11 cellular contexts compared by ENCODE assay signal in genomic region chr22:24601217-24602104, GRCh38. TPM values are rescaled to one million over a fixed set of nuclear protein-coding genes. Genes with fewer than 3 reads are reported as not detected.
DNase-seq lines count a peak whose midpoint lies in the region; ATAC-seq and TF ChIP-seq lines count a peak whose summit lies in the region.
"Had no signal": no experiment of that assay in that cellular context is flagged by ENCODE, and none has a peak within 500 bp of the region (broad histone marks: within the 10 kb centered on the region; RNA-seq: fewer than 3 reads in every experiment).

No MANE protein-coding gene starts in this region.

- H3K79me2 ChIP-seq in KMS-11 (ENCODE audit: insufficient read depth, low read depth), result peaks cover 4% of the 10 kb centered on the region; the same call in 1 of the 2 replicates

- CTCF ChIA-PET in Calu3 (lab: Charles Lee), result no interaction called here

- H4K20me1 ChIP-seq in KMS-11 (ENCODE audit: insufficient read depth), result no peaks in the 10 kb centered on the region

- H3K4me3 ChIP-seq in KMS-11 (IDR thresholded peaks at IDR 0.05; ENCODE audit: insufficient read depth, low read depth, low read length) (no peak overlapping the region), mucosa of rectum (ENCODE audit: low read length in 2 of 2) (no peak overlapping the region)
- H3K4me3 ChIP-seq: SJSA1 had no signal

- H3K36me3 ChIP-seq in KMS-11 (ENCODE audit: insufficient read depth), result no peaks in the 10 kb centered on the region
- H3K36me3 ChIP-seq in mucosa of rectum (ENCODE audit: control insufficient read depth in 2 of 2, insufficient read depth in 2 of 2, low read length in 2 of 2), result no peaks in the 10 kb centered on the region
- H3K36me3 ChIP-seq: SJSA1 had no signal

- DNase-seq in Calu3, result peak; percentile 88
- DNase-seq in activated T-helper 2 cell treated with anti-CD3 and anti-CD28 coated beads, Interferon-gamma antibody, Interleukin-2, Interleukin-4, amounts not matched to agents 10 μg/mL and 5 μg/mL and 100 μg/mL, durations not matched to agents 14 hours and 24 hours and 36 hours (ENCODE audit: low spot score), result no peak
- no peak for DNase-seq in NCI-H446 treated with DMSO at 0.1 percent for 48 hours (lab: John Stamatoyannopoulos, UW)
- DNase-seq in DMS53 treated with DMSO at 0.1 percent for 48 hours (lab: John Stamatoyannopoulos, UW; ENCODE audit: unreplicated experiment), result no peak
- DNase-seq: NCI-H1092 had no signal

- BruUV-seq in Calu3 (replicated peaks; lab: Mats Ljungman, UMichigan), result no TSS peak

- no peaks in the 10 kb centered on the region for H3K9me3 ChIP-seq in mucosa of rectum (ENCODE audit: control insufficient read depth in 2 of 2, low read length in 2 of 2)
- H3K9me3 ChIP-seq: SJSA1 had no signal

- H3K4me3 Mint-ChIP-seq in Calu3 (ENCODE audit: low read depth, unreplicated experiment), result peak overlapping the region; percentile 26
- no peak overlapping the region for H3K4me3 Mint-ChIP-seq in activated T-helper 2 cell treated with anti-CD3 and anti-CD28 coated beads, Interferon-gamma antibody, Interleukin-2, Interleukin-4, amounts not matched to agents 10 μg/mL and 5 μg/mL and 100 μg/mL, durations not matched to agents 14 hours and 24 hours and 36 hours (ENCODE audit: low read depth)
- H3K4me3 Mint-ChIP-seq: activated T-cell treated with anti-CD3 and anti-CD28 coated beads, Interleukin-2, amount 50 U/mL, for 72 hours had no signal

- peak overlapping the region; percentile 45; the same call in 1 of the 2 replicates for H3K4me2 ChIP-seq in KMS-11

- H3K4me1 ChIP-seq in KMS-11 (ENCODE audit: low read depth, poor library complexity, severe bottlenecking) (peaks cover 59% of the 10 kb centered on the region), mucosa of rectum (ENCODE audit: control insufficient read depth in 2 of 2, insufficient read depth in 2 of 2, low read length in 2 of 2) (peaks cover 15 to 16% of the 10 kb centered on the region in 2 donors)
- H3K4me1 ChIP-seq: SJSA1 had no signal

- peaks cover 46% of the 10 kb centered on the region for H3K4me1 Mint-ChIP-seq in Calu3 (ENCODE audit: low read depth, unreplicated experiment)
- peaks cover 31% of the 10 kb centered on the region for H3K4me1 Mint-ChIP-seq in activated T-helper 2 cell treated with anti-CD3 and anti-CD28 coated beads, Interferon-gamma antibody, Interleukin-2, Interleukin-4, amounts not matched to agents 10 μg/mL and 5 μg/mL and 100 μg/mL, durations not matched to agents 14 hours and 24 hours and 36 hours (ENCODE audit: low read depth)

- no peaks in the 10 kb centered on the region for H3K27me3 Mint-ChIP-seq in Calu3 (ENCODE audit: unreplicated experiment)
- H3K27me3 Mint-ChIP-seq in activated T-helper 2 cell treated with anti-CD3 and anti-CD28 coated beads, Interferon-gamma antibody, Interleukin-2, Interleukin-4, amounts not matched to agents 10 μg/mL and 5 μg/mL and 100 μg/mL, durations not matched to agents 14 hours and 24 hours and 36 hours (ENCODE audit: low read depth), result no peaks in the 10 kb centered on the region

- peak overlapping the region; percentile 56 for H3K27ac Mint-ChIP-seq in Calu3 (ENCODE audit: unreplicated experiment)
- H3K27ac Mint-ChIP-seq in activated T-helper 2 cell treated with anti-CD3 and anti-CD28 coated beads, Interferon-gamma antibody, Interleukin-2, Interleukin-4, amounts not matched to agents 10 μg/mL and 5 μg/mL and 100 μg/mL, durations not matched to agents 14 hours and 24 hours and 36 hours, result peak overlapping the region; percentile 70
- H3K27ac Mint-ChIP-seq: activated T-cell treated with anti-CD3 and anti-CD28 coated beads, Interleukin-2, amount 50 U/mL, for 72 hours had no signal

- no peak overlapping the region; the same call in 1 of the 2 replicates for H2AFZ ChIP-seq in KMS-11 (ENCODE audit: low read depth)

- ATAC-seq in GM21786 (IDR thresholded peaks at IDR 0.05; ENCODE audit: unreplicated experiment) (no peak), HG03159 (IDR thresholded peaks at IDR 0.05; ENCODE audit: unreplicated experiment) (no peak)
- ATAC-seq: activated T-cell treated with anti-CD3 and anti-CD28 coated beads, Interleukin-2, amount 50 U/mL, for 72 hours had no signal

- TF ChIP-seq CTCF in Calu3 (IDR thresholded peaks at IDR 0.05; ENCODE audit: unreplicated experiment) (no peak), KMS-11 (conservative IDR thresholded peaks at IDR 0.05; ENCODE audit: low read depth, low read length) (no peak)

- peaks cover 14% of the 10 kb centered on the region for H3K36me3 Mint-ChIP-seq in Calu3 (ENCODE audit: insufficient read depth, unreplicated experiment)
- no peaks in the 10 kb centered on the region for H3K36me3 Mint-ChIP-seq in activated T-helper 2 cell treated with anti-CD3 and anti-CD28 coated beads, Interferon-gamma antibody, Interleukin-2, Interleukin-4, amounts not matched to agents 10 μg/mL and 5 μg/mL and 100 μg/mL, durations not matched to agents 14 hours and 24 hours and 36 hours (ENCODE audit: low read depth)

- no peaks in the 10 kb centered on the region for H3K27me3 ChIP-seq in KMS-11 (ENCODE audit: insufficient read depth, low read depth)
- no peaks in the 10 kb centered on the region for H3K27me3 ChIP-seq in mucosa of rectum (ENCODE audit: control insufficient read depth in 2 of 2, insufficient read depth in 2 of 2, low read length in 2 of 2)
- H3K27me3 ChIP-seq: SJSA1 had no signal

- no peak overlapping the region for H3K9ac ChIP-seq in KMS-11
- peak overlapping the region in 1 of 2 donors; percentile 44 for H3K9ac ChIP-seq in mucosa of rectum (ENCODE audit: low read depth in 1 of 2, low read length in 2 of 2)

- intact Hi-C loops in Calu3 (cut with micrococcal nuclease; ENCODE audit: unreplicated experiment), result no loop called here
- intact Hi-C loops in activated T-helper 2 cell treated with anti-CD3 and anti-CD28 coated beads, Interferon-gamma antibody, Interleukin-2, Interleukin-4, amounts not matched to agents 10 μg/mL and 5 μg/mL and 100 μg/mL, durations not matched to agents 14 hours and 24 hours and 36 hours (cut with micrococcal nuclease), result loop anchor here (5.0 kb wide), 1 partner anchor 44 kb away; the partner anchor contains the start of genes GUCD1 and SNRPD3

- H3K27ac ChIP-seq in KMS-11 (no peak overlapping the region; the same call in 1 of the 2 replicates), mucosa of rectum (ENCODE audit: low read depth in 2 of 2, low read length in 2 of 2) (peak overlapping the region; percentile 67 to 80)
- H3K27ac ChIP-seq: SJSA1 had no signal

- no peaks in the 10 kb centered on the region for H3K9me3 Mint-ChIP-seq in Calu3 (ENCODE audit: low read depth, unreplicated experiment)
- no peaks in the 10 kb centered on the region for H3K9me3 Mint-ChIP-seq in activated T-helper 2 cell treated with anti-CD3 and anti-CD28 coated beads, Interferon-gamma antibody, Interleukin-2, Interleukin-4, amounts not matched to agents 10 μg/mL and 5 μg/mL and 100 μg/mL, durations not matched to agents 14 hours and 24 hours and 36 hours
- H3K9me3 Mint-ChIP-seq: activated T-cell treated with anti-CD3 and anti-CD28 coated beads, Interleukin-2, amount 50 U/mL, for 72 hours had no signal

RNA-seq across cellular contexts. Expression of gene GGT1, which starts 1.5 kb away (rescaled TPM):
- total RNA-seq in Calu3 (2022), result 63.8 and 79.3 TPM in 2 replicates
- 46.2 and 47.0 TPM in 2 replicates for total RNA-seq in activated T-helper 2 cell treated with anti-CD3 and anti-CD28 coated beads, Interferon-gamma antibody, Interleukin-2, Interleukin-4, amounts not matched to agents 10 μg/mL and 5 μg/mL and 100 μg/mL, durations not matched to agents 14 hours and 24 hours and 36 hours

RNA-seq across cellular contexts. Expression of gene LRRC75B, which starts 8.6 kb away (rescaled TPM):
- 14.4 and 14.5 TPM in 2 replicates for total RNA-seq in Calu3 (2022)
- total RNA-seq in activated T-helper 2 cell treated with anti-CD3 and anti-CD28 coated beads, Interferon-gamma antibody, Interleukin-2, Interleukin-4, amounts not matched to agents 10 μg/mL and 5 μg/mL and 100 μg/mL, durations not matched to agents 14 hours and 24 hours and 36 hours, result 4.5 and 4.7 TPM in 2 replicates

RNA-seq across cellular contexts. Expression of gene SNRPD3, which starts 45.7 kb away (rescaled TPM):
- total RNA-seq in Calu3 (2022), result 165 and 180 TPM in 2 replicates
- 148 and 160 TPM in 2 replicates for total RNA-seq in activated T-helper 2 cell treated with anti-CD3 and anti-CD28 coated beads, Interferon-gamma antibody, Interleukin-2, Interleukin-4, amounts not matched to agents 10 μg/mL and 5 μg/mL and 100 μg/mL, durations not matched to agents 14 hours and 24 hours and 36 hours

RNA-seq across cellular contexts. Expression of gene GUCD1, which starts 46.5 kb away (rescaled TPM):
- total RNA-seq in Calu3 (2022), result 130 and 149 TPM in 2 replicates
- total RNA-seq in activated T-helper 2 cell treated with anti-CD3 and anti-CD28 coated beads, Interferon-gamma antibody, Interleukin-2, Interleukin-4, amounts not matched to agents 10 μg/mL and 5 μg/mL and 100 μg/mL, durations not matched to agents 14 hours and 24 hours and 36 hours, result 115 and 128 TPM in 2 replicates
